Comparison of ENCODE assay signal across 9 cellular contexts in genomic region chrX:22134681-22135080, GRCh38.
DNase-seq lines count a peak whose midpoint lies in the region; ATAC-seq and TF ChIP-seq lines count a peak whose summit lies in the region.
"Had no signal": no experiment of that assay in that cellular context is flagged by ENCODE, and none has a peak within 500 bp of the region (broad histone marks: within the 10 kb centered on the region; RNA-seq: fewer than 3 reads in every experiment).

No MANE protein-coding gene starts in this region.

- H3K4me1 ChIP-seq in right cardiac atrium (ENCODE audit: control insufficient read depth, insufficient read depth, low read length) (no peaks in the 10 kb centered on the region), upper lobe of left lung (no peaks in the 10 kb centered on the region)

- H3K36me3 ChIP-seq in upper lobe of left lung: no peaks in the 10 kb centered on the region

- peak; percentile 56 for ATAC-seq in Right ventricle myocardium inferior
- ATAC-seq in right cardiac atrium: no peak
- ATAC-seq in GM21786 (IDR thresholded peaks at IDR 0.05; ENCODE audit: unreplicated experiment): no peak
- no peak for ATAC-seq in GM21390 (IDR thresholded peaks at IDR 0.05; ENCODE audit: unreplicated experiment)
- ATAC-seq in upper lobe of left lung (ENCODE audit: low FRiP score in 2 of 2): no peak

- DNase-seq in Right ventricle myocardium inferior (ENCODE audit: missing footprints): no peak
- no peak for DNase-seq in right cardiac atrium
- peak; percentile 28 for DNase-seq in amniotic stem cell (lab: John Stamatoyannopoulos, UW)
- peak; percentile 78 for DNase-seq in iris pigment epithelial cell (ENCODE audit: low read depth)
- DNase-seq in activated T-cell treated with anti-CD3 and anti-CD28 coated beads, Interleukin-2, amount 50 U/mL, for 1 hour: no peak
- no peak for DNase-seq in upper lobe of left lung
- DNase-seq: CD4-positive, CD25-positive, alpha-beta regulatory T cell had no signal

- no peaks in the 10 kb centered on the region for H3K9me3 ChIP-seq in right cardiac atrium (ENCODE audit: control insufficient read depth, low read length)
- H3K9me3 ChIP-seq in upper lobe of left lung: no peaks in the 10 kb centered on the region

- no peak for TF ChIP-seq CTCF in upper lobe of left lung (IDR thresholded peaks at IDR 0.05)

- H3K4me3 ChIP-seq in right cardiac atrium (ENCODE audit: low read length) (no peak overlapping the region), upper lobe of left lung (no peak overlapping the region)

- intact Hi-C loops in Right ventricle myocardium inferior (cut with DNase I) (loop anchor here (5.0 to 10.0 kb wide), 3 partner anchors 60 to 1183 kb away; no protein-coding TSS in a partner anchor), right cardiac atrium (cut with DNase I) (loop anchor here in 1 of 4 donors (5.0 kb wide), 1 partner anchor 613 kb away; no protein-coding TSS in a partner anchor)

- WGBS in right cardiac atrium: 29% methylated on average over 4 of the region's 4 CpGs
- 36 to 37% methylated on average over 4 of the region's 4 CpGs for WGBS in upper lobe of left lung, 2 donors

- H3K27me3 ChIP-seq in right cardiac atrium (ENCODE audit: control insufficient read depth, insufficient read depth): no peaks in the 10 kb centered on the region
- no peaks in the 10 kb centered on the region for H3K27me3 ChIP-seq in upper lobe of left lung

- no peak for TF ChIP-seq EP300 in upper lobe of left lung (IDR thresholded peaks at IDR 0.05)

- no peak for TF ChIP-seq POLR2A in upper lobe of left lung (IDR thresholded peaks at IDR 0.05)

- H3K27ac ChIP-seq in right cardiac atrium (ENCODE audit: low read length): no peak overlapping the region
- no peak overlapping the region for H3K27ac ChIP-seq in upper lobe of left lung

Comparison
In these comparisons a context has a peak if more than half of its experiments do, and no peak if none do; other contexts are left out.
1. DNase-seq: peak in amniotic stem cell (single experiment) and iris pigment epithelial cell (single experiment); none in Right ventricle myocardium inferior (single experiment), right cardiac atrium (0 of 3), activated T-cell treated with anti-CD3 and anti-CD28 coated beads, Interleukin-2, amount 50 U/mL, for 1 hour (single experiment) and upper lobe of left lung (0 of 2).